In genomic region chr3:47418167-47419082, GRCh38 we compare ENCODE assay signal across 13 cellular contexts. TPM values are rescaled to one million over a fixed set of nuclear protein-coding genes. Genes with fewer than 3 reads are reported as not detected.
DNase-seq lines count a peak whose midpoint lies in the region; ATAC-seq and TF ChIP-seq lines count a peak whose summit lies in the region.
"Had no signal": no experiment of that assay in that cellular context is flagged by ENCODE, and none has a peak within 500 bp of the region (broad histone marks: within the 10 kb centered on the region; RNA-seq: fewer than 3 reads in every experiment).

No MANE protein-coding gene starts in this region.

- no peak overlapping the region for H3K4me3 ChIP-seq in Panc1 (ENCODE audit: low read depth in 2 of 2, low read length in 2 of 2)
- H3K4me3 ChIP-seq: adrenal gland, suprapubic skin had no signal

- POLR2A ChIA-PET in Panc1 (lab: Charles Lee), result no interaction called here

- no peaks in the 10 kb centered on the region for H3K27me3 ChIP-seq in Panc1 (ENCODE audit: control insufficient read depth, insufficient read depth, low read length)
- H3K27me3 ChIP-seq: adrenal gland, suprapubic skin had no signal

- intact Hi-C loops in Panc1 (cut with micrococcal nuclease; ENCODE audit: unreplicated experiment), result no loop called here

- H3K27ac ChIP-seq in Panc1 (ENCODE audit: low read length), result no peak overlapping the region
- H3K27ac ChIP-seq: suprapubic skin had no signal

- DNase-seq in ACHN (peak; percentile 6), ELR (ENCODE audit: low read depth) (peak; percentile 33), Panc1 (ENCODE audit: low read depth, low spot score) (no peak), islet precursor cell (peak; percentile 59), hippocampal formation (lab: John Stamatoyannopoulos, UW) (no peak), cerebellar nuclear complex (lab: John Stamatoyannopoulos, UW) (no peak), GF-D8 (lab: John Stamatoyannopoulos, UW) (no peak)
- DNase-seq in activated naive CD4-positive, alpha-beta T cell treated with anti-CD3 and anti-CD28 coated beads, Interleukin-2, amount 50 U/mL, for 16 hours, result no peak
- DNase-seq: CD8-positive, alpha-beta memory T cell; NCI-H510A treated with DMSO at 0.1 percent for 48 hours; T1000 had no signal

- H3K36me3 ChIP-seq in Panc1 (ENCODE audit: control insufficient read depth, insufficient read depth, low read length), result no peaks in the 10 kb centered on the region

- in situ Hi-C loops in ACHN (cut with HindIII; ENCODE audit: low pct_ligation_motif_present, low pct_unique_long_range_greater_than_20kb, low sequenced_read_pairs) (no loop called here), Panc1 (cut with HindIII; ENCODE audit: low pct_unique_long_range_greater_than_20kb, low sequenced_read_pairs) (no loop called here)

- CTCF ChIA-PET in Panc1 (lab: Charles Lee), result no interaction called here

- 0 out of 2 replicates have a peak, but pooled peaks have one; percentile 6 for ATAC-seq in Panc1

- H3K9me3 ChIP-seq in Panc1 (ENCODE audit: control insufficient read depth, insufficient read depth, low read depth, low read length), result no peaks in the 10 kb centered on the region
- H3K9me3 ChIP-seq: adrenal gland, suprapubic skin had no signal

- no peaks in the 10 kb centered on the region for H3K4me1 ChIP-seq in Panc1 (ENCODE audit: control insufficient read depth, insufficient read depth, low read length)

- no TSS peak for BruUV-seq in Panc1 (replicated peaks; lab: Mats Ljungman, UMichigan)

- TF ChIP-seq CTCF in Panc1 (IDR thresholded peaks at IDR 0.05), result no peak

RNA-seq across cellular contexts. Expression of gene PTPN23, which starts 37.6 kb away (rescaled TPM):
- total RNA-seq in Panc1 (2021; ENCODE audit: unreplicated experiment), result 35.7 TPM
- 34.6 TPM for polyA plus RNA-seq in Panc1 (2012; ENCODE audit: insufficient read length)

RNA-seq across cellular contexts. Expression of gene SCAP, which starts 57.3 kb away (rescaled TPM):
- total RNA-seq in Panc1 (2021; ENCODE audit: unreplicated experiment), result 49.7 TPM
- polyA plus RNA-seq in Panc1 (2012; ENCODE audit: insufficient read length), result 54.7 TPM

Comparison
In these comparisons a context has a peak if more than half of its experiments do, and no peak if none do; other contexts are left out.
1. DNase-seq: peak in ACHN (single experiment), ELR (single experiment) and islet precursor cell (single experiment); none in Panc1 (single experiment), hippocampal formation (0 of 2), cerebellar nuclear complex (0 of 2), GF-D8 (single experiment) and activated naive CD4-positive, alpha-beta T cell treated with anti-CD3 and anti-CD28 coated beads, Interleukin-2, amount 50 U/mL, for 16 hours (single experiment).